16 cellular contexts compared by ENCODE assay signal in genomic region chr6:39055661-39056060, GRCh38. TPM values are rescaled to one million over a fixed set of nuclear protein-coding genes. Genes with fewer than 3 reads are reported as not detected.
DNase-seq lines count a peak whose midpoint lies in the region; ATAC-seq and TF ChIP-seq lines count a peak whose summit lies in the region.
"Had no signal": no experiment of that assay in that cellular context is flagged by ENCODE, and none has a peak within 500 bp of the region (broad histone marks: within the 10 kb centered on the region; RNA-seq: fewer than 3 reads in every experiment).

No MANE protein-coding gene starts in this region.

- H3K9me3 ChIP-seq in Karpas-422 (ENCODE audit: low read length) (no peaks in the 10 kb centered on the region), lower lobe of right lung (no peaks in the 10 kb centered on the region)
- H3K9me3 ChIP-seq: BLaER1 had no signal

- no peak overlapping the region for H3K4me3 Mint-ChIP-seq in activated naive CD4-positive, alpha-beta T cell treated with anti-CD3 and anti-CD28 coated beads, Interleukin-2, amount 10 ng/mL, durations not matched to agents 7 days and 5 days
- no peak overlapping the region for H3K4me3 Mint-ChIP-seq in chondrocyte (ENCODE audit: unreplicated experiment)
- H3K4me3 Mint-ChIP-seq: CD8-positive, alpha-beta T cell; H9 had no signal

- H3K4me1 Mint-ChIP-seq in activated naive CD4-positive, alpha-beta T cell treated with anti-CD3 and anti-CD28 coated beads, Interleukin-2, amount 10 ng/mL, durations not matched to agents 7 days and 5 days: peaks cover 9% of the 10 kb centered on the region
- H3K4me1 Mint-ChIP-seq in chondrocyte (ENCODE audit: low read depth): no peaks in the 10 kb centered on the region

- H3K79me2 ChIP-seq in Karpas-422 (ENCODE audit: low read length): no peaks in the 10 kb centered on the region

- TF ChIP-seq CTCF in chondrocyte (IDR thresholded peaks at IDR 0.05) (no peak), lower lobe of right lung (IDR thresholded peaks at IDR 0.05) (no peak)

- no peak overlapping the region for H2AFZ ChIP-seq in Karpas-422 (ENCODE audit: low read length)

- no peaks in the 10 kb centered on the region for H3K36me3 ChIP-seq in Karpas-422 (ENCODE audit: insufficient read depth, low read length)
- no peaks in the 10 kb centered on the region for H3K36me3 ChIP-seq in lower lobe of right lung

- no peaks in the 10 kb centered on the region for H3K27me3 ChIP-seq in Karpas-422 (ENCODE audit: low read length)
- H3K27me3 ChIP-seq in lower lobe of right lung (ENCODE audit: low read depth): no peaks in the 10 kb centered on the region
- H3K27me3 ChIP-seq: BLaER1 had no signal

- H3K4me1 ChIP-seq in Karpas-422 (ENCODE audit: low read length) (no peaks in the 10 kb centered on the region), lower lobe of right lung (no peaks in the 10 kb centered on the region)

- no peaks in the 10 kb centered on the region for H4K20me1 ChIP-seq in Karpas-422 (ENCODE audit: insufficient read depth, low read depth, low read length)

- no peaks in the 10 kb centered on the region for H3K36me3 Mint-ChIP-seq in activated naive CD4-positive, alpha-beta T cell treated with anti-CD3 and anti-CD28 coated beads, Interleukin-2, amount 10 ng/mL, durations not matched to agents 7 days and 5 days
- no peaks in the 10 kb centered on the region for H3K36me3 Mint-ChIP-seq in activated naive CD4-positive, alpha-beta T cell treated with anti-CD3 and anti-CD28 coated beads, Interleukin-2, amount 50 U/mL, for 72 hours
- no peaks in the 10 kb centered on the region for H3K36me3 Mint-ChIP-seq in chondrocyte (ENCODE audit: low read depth)
- H3K36me3 Mint-ChIP-seq: CD8-positive, alpha-beta T cell had no signal

- H3K27ac ChIP-seq in Karpas-422 (ENCODE audit: low read length): no peak overlapping the region
- no peak overlapping the region for H3K27ac ChIP-seq in lower lobe of right lung
- H3K27ac ChIP-seq: BLaER1 had no signal

- H3K9me3 Mint-ChIP-seq in activated naive CD4-positive, alpha-beta T cell treated with anti-CD3 and anti-CD28 coated beads, Interleukin-2, amount 10 ng/mL, durations not matched to agents 7 days and 5 days: no peaks in the 10 kb centered on the region
- no peaks in the 10 kb centered on the region for H3K9me3 Mint-ChIP-seq in activated naive CD4-positive, alpha-beta T cell treated with anti-CD3 and anti-CD28 coated beads, Interleukin-2, amount 50 U/mL, for 72 hours
- no peaks in the 10 kb centered on the region for H3K9me3 Mint-ChIP-seq in chondrocyte (ENCODE audit: low read depth)
- H3K9me3 Mint-ChIP-seq: CD8-positive, alpha-beta T cell; H9 had no signal

- H3K27ac Mint-ChIP-seq in activated naive CD4-positive, alpha-beta T cell treated with anti-CD3 and anti-CD28 coated beads, Interleukin-2, amount 10 ng/mL, durations not matched to agents 7 days and 5 days: no peak overlapping the region
- H3K27ac Mint-ChIP-seq in activated naive CD4-positive, alpha-beta T cell treated with anti-CD3 and anti-CD28 coated beads, Interleukin-2, amount 50 U/mL, for 72 hours: no peak overlapping the region
- H3K27ac Mint-ChIP-seq in chondrocyte (ENCODE audit: unreplicated experiment): peak overlapping the region; percentile 43
- H3K27ac Mint-ChIP-seq: CD8-positive, alpha-beta T cell; H9 had no signal

- no peak overlapping the region for H3K4me2 ChIP-seq in Karpas-422 (ENCODE audit: low read depth, low read length, poor library complexity, severe bottlenecking)
- H3K4me2 ChIP-seq: BLaER1 had no signal

- DNase-seq in activated naive CD4-positive, alpha-beta T cell treated with anti-CD3 and anti-CD28 coated beads, Interleukin-2, amount 10 ng/mL, durations not matched to agents 7 days and 5 days: peak; percentile 2
- DNase-seq in activated naive CD4-positive, alpha-beta T cell treated with anti-CD3 and anti-CD28 coated beads, Interleukin-2, amount 50 U/mL, for 72 hours (ENCODE audit: low spot score in 2 of 2): no peak
- DNase-seq in chondrocyte (ENCODE audit: low spot score): no peak
- DNase-seq in sciatic nerve (ENCODE audit: low spot score): peak; percentile 13
- DNase-seq in Karpas-422: no peak
- no peak for DNase-seq in lower lobe of right lung
- DNase-seq: 8988T; Calu3; CD8-positive, alpha-beta T cell; DMS79 treated with DMSO at 0.1 percent for 48 hours; GF-D8; H9 had no signal

- intact Hi-C loops in sciatic nerve (cut with DNase I): no loop called here
- intact Hi-C loops in lower lobe of right lung (cut with DNase I): no loop called here

- H3K9ac ChIP-seq in Karpas-422 (ENCODE audit: low read length): no peak overlapping the region
- H3K9ac ChIP-seq: BLaER1 had no signal

- CTCF ChIA-PET in activated naive CD4-positive, alpha-beta T cell treated with anti-CD3 and anti-CD28 coated beads, Interleukin-2, amount 10 ng/mL, durations not matched to agents 7 days and 5 days (lab: Charles Lee): no interaction called here

- peaks cover 42% of the 10 kb centered on the region for H3K27me3 Mint-ChIP-seq in activated naive CD4-positive, alpha-beta T cell treated with anti-CD3 and anti-CD28 coated beads, Interleukin-2, amount 10 ng/mL, durations not matched to agents 7 days and 5 days
- H3K27me3 Mint-ChIP-seq in chondrocyte (ENCODE audit: low read depth): peaks cover 68% of the 10 kb centered on the region

- H3K4me3 ChIP-seq in Karpas-422 (ENCODE audit: low read length): no peak overlapping the region
- H3K4me3 ChIP-seq in lower lobe of right lung: no peak overlapping the region
- H3K4me3 ChIP-seq: BLaER1 had no signal

- ATAC-seq in activated naive CD4-positive, alpha-beta T cell treated with anti-CD3 and anti-CD28 coated beads, Interleukin-2, amount 50 U/mL, for 72 hours: no peak
- ATAC-seq in sciatic nerve (no peak), lower lobe of right lung (no peak), HG03045 (IDR thresholded peaks at IDR 0.05; ENCODE audit: unreplicated experiment) (no peak)
- ATAC-seq: CD8-positive, alpha-beta T cell had no signal

- H3K9me2 ChIP-seq in Karpas-422 (replicated peaks; ENCODE audit: insufficient read depth, low read length): no peaks in the 10 kb centered on the region

RNA-seq across cellular contexts. Expression of gene GLP1R, which starts 7.1 kb away (rescaled TPM):
- under 1 TPM; 0.32 to 0.33 TPM for total RNA-seq in activated naive CD4-positive, alpha-beta T cell treated with anti-CD3 and anti-CD28 coated beads, Interleukin-2, amount 50 U/mL, for 72 hours
- total RNA-seq in chondrocyte (not detected in 3 replicates), sciatic nerve (1.6 TPM), lower lobe of right lung (0.35 TPM)
- not detected in 2 replicates for total RNA-seq in Karpas-422 (2014; rRNA removed; shearing (Covaris generic); ENCODE audit: low replicate concordance)
- total RNA-seq: A673; CD8-positive, alpha-beta T cell; HT-29 had no signal

RNA-seq across cellular contexts. Expression of gene SAYSD1, which starts 59.3 kb away (rescaled TPM):
- 10 to 100 TPM; 12.3 to 20.8 TPM for total RNA-seq in activated naive CD4-positive, alpha-beta T cell treated with anti-CD3 and anti-CD28 coated beads, Interleukin-2, amount 50 U/mL, for 72 hours
- total RNA-seq in chondrocyte (12.3 to 13.9 TPM (median 13.6 TPM) in 3 replicates), sciatic nerve (15.3 TPM), lower lobe of right lung (15.5 TPM)
- total RNA-seq in Karpas-422 (2014; rRNA removed; shearing (Covaris generic); ENCODE audit: low replicate concordance): 11.7 and 15.3 TPM in 2 replicates

Comparison
In these comparisons a context has a peak if more than half of its experiments do, and no peak if none do; other contexts are left out.
1. DNase-seq: peak in activated naive CD4-positive, alpha-beta T cell treated with anti-CD3 and anti-CD28 coated beads, Interleukin-2, amount 10 ng/mL, durations not matched to agents 7 days and 5 days (single experiment) and sciatic nerve (single experiment); none in activated naive CD4-positive, alpha-beta T cell treated with anti-CD3 and anti-CD28 coated beads, Interleukin-2, amount 50 U/mL, for 72 hours (0 of 2), chondrocyte (single experiment), Karpas-422 (single experiment) and lower lobe of right lung (single experiment).